ENCODE assay signal across 19 cellular contexts in genomic region chr12:48067250-48067938, GRCh38.
"Had no signal": no experiment of that assay in that cellular context is flagged by ENCODE, and none has a peak within 500 bp of the region (broad histone marks: within the 10 kb centered on the region; RNA-seq: fewer than 3 reads in every experiment).

No MANE protein-coding gene starts in this region.

- H3K27me3 Mint-ChIP-seq: activated naive CD8-positive, alpha-beta T cell; naive thymus-derived CD4-positive, alpha-beta T cell had no signal

- H3K9ac ChIP-seq: parathyroid adenoma had no signal

- H3K27me3 ChIP-seq: body of pancreas, neutrophil, thyroid gland had no signal

- H3K9me3 ChIP-seq: body of pancreas, left ventricle myocardium inferior, mucosa of descending colon, neutrophil, thyroid gland had no signal

- H3K4me3 Mint-ChIP-seq: activated naive CD8-positive, alpha-beta T cell; naive thymus-derived CD4-positive, alpha-beta T cell had no signal

- H3K27ac ChIP-seq: body of pancreas, coronary artery, left ventricle myocardium inferior, neutrophil, parathyroid adenoma, thyroid gland had no signal

- DNase-seq: activated CD4-positive, alpha-beta T cell treated with anti-CD3 and anti-CD28 coated beads for 4 hours; activated effector memory CD4-positive, alpha-beta T cell treated with anti-CD3 and anti-CD28 coated beads, Interleukin-2, amount 50 U/mL, for 16 hours; amygdala; body of pancreas; central memory CD4-positive, alpha-beta T cell; hippocampal formation; kidney; left ventricle myocardium inferior; mucosa of descending colon; naive thymus-derived CD4-positive, alpha-beta T cell; stimulated activated CD4-positive, alpha-beta T cell treated with anti-CD3 and anti-CD28 coated beads, Interleukin-12 subunit alpha, Interleukin-12 subunit beta, amount 100 ng/mL, for 4 hours; stimulated activated CD4-positive, alpha-beta T cell treated with anti-CD3 and anti-CD28 coated beads, Interleukin-2, amount 100 ng/mL, for 24 hours; T-helper 1 cell; T1000; thyroid gland had no signal

- H3K4me1 ChIP-seq: body of pancreas, left ventricle myocardium inferior, parathyroid adenoma, thyroid gland had no signal

- H3K4me1 Mint-ChIP-seq: naive thymus-derived CD4-positive, alpha-beta T cell had no signal

- H3K27ac Mint-ChIP-seq: activated naive CD8-positive, alpha-beta T cell had no signal

- H3K79me2 ChIP-seq: parathyroid adenoma had no signal

- H2AFZ ChIP-seq: parathyroid adenoma had no signal

- H3K4me3 ChIP-seq: body of pancreas, coronary artery, left ventricle myocardium inferior, mucosa of descending colon, thyroid gland had no signal
